Comparison of ENCODE assay signal across 21 cellular contexts in the genomic region with DNA sequence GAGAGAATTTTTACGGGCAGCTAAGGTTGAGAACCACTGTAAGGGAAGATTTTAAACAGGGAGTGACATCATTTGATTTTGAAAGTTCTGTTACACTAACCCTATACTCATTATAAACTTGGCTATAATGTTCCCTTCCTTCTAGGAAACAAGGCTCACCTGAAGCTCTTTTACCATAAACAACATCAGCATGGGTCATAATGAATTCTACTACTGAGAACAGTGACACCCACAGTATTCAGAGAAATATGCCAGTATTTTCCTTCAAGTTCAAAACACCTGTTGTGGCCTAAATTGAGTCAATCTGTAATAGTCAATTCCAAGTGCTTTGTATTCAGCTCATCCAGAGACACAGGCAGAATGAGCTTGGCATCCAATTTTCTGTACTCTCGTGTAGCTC.
DNase-seq lines count a peak whose midpoint lies in the region; ATAC-seq and TF ChIP-seq lines count a peak whose summit lies in the region.
"Had no signal": no experiment of that assay in that cellular context is flagged by ENCODE, and none has a peak within 500 bp of the region (broad histone marks: within the 10 kb centered on the region; RNA-seq: fewer than 3 reads in every experiment).

No MANE protein-coding gene starts in this region.

- no peaks in the 10 kb centered on the region for H3K27me3 Mint-ChIP-seq in activated naive CD4-positive, alpha-beta T cell treated with anti-CD3 and anti-CD28 coated beads, Interleukin-2, amount 10 ng/mL, durations not matched to agents 7 days and 5 days
- H3K27me3 Mint-ChIP-seq in T-helper 17 cell: no peaks in the 10 kb centered on the region

- H3K27me3 ChIP-seq in esophagus squamous epithelium (no peaks in the 10 kb centered on the region), body of pancreas (no peaks in the 10 kb centered on the region)

- H3K27ac ChIP-seq in HEK293 (ENCODE audit: extremely low read depth, low read depth, low read length) (no peak overlapping the region), esophagus squamous epithelium (peak overlapping the region; percentile 8 to 50 (median 36)), body of pancreas (no peak overlapping the region)
- H3K27ac ChIP-seq: C4-2B, KMS-11 had no signal

- POLR2A ChIA-PET in HEK293 (lab: Yijun Ruan, JAX): no interaction called here

- no peak for DNase-seq in activated naive CD4-positive, alpha-beta T cell treated with anti-CD3 and anti-CD28 coated beads, Interleukin-2, amount 10 ng/mL, durations not matched to agents 7 days and 5 days
- no peak for DNase-seq in activated naive CD4-positive, alpha-beta T cell treated with anti-CD3 and anti-CD28 coated beads, Interleukin-2, amount 50 U/mL, for 16 hours
- DNase-seq in T-helper 17 cell: no peak
- no peak for DNase-seq in esophagus squamous epithelium (lab: John Stamatoyannopoulos, UW)
- DNase-seq in stimulated activated CD4-positive, alpha-beta T cell treated with anti-CD3 and anti-CD28 coated beads, Interleukin-15, amount 100 ng/mL, for 24 hours: no peak
- no peak for DNase-seq in body of pancreas
- DNase-seq: AML-193, DMS79 treated with DMSO at 0.1 percent for 48 hours, HCEC 1CT, NCI-H1417 treated with DMSO at 0.1 percent for 48 hours, NCI-H187 treated with DMSO at 0.1 percent for 48 hours, NCI-H524, NCI-H82, RPMI8226, SHP77 treated with DMSO at 0.1 percent for 48 hours had no signal

- H3K36me3 ChIP-seq in HEK293 (ENCODE audit: control insufficient read depth in 2 of 2, insufficient read depth in 1 of 2, low read length in 2 of 2) (no peaks in the 10 kb centered on the region), esophagus squamous epithelium (no peaks in the 10 kb centered on the region), body of pancreas (replicated peaks in 1 of 2; ENCODE audit: insufficient read depth in 1 of 2, low read depth in 2 of 2) (no peaks in the 10 kb centered on the region)

- H3K27ac Mint-ChIP-seq in activated naive CD4-positive, alpha-beta T cell treated with anti-CD3 and anti-CD28 coated beads, Interleukin-2, amount 10 ng/mL, durations not matched to agents 7 days and 5 days: peak overlapping the region; percentile 76
- peak overlapping the region; percentile 63 for H3K27ac Mint-ChIP-seq in T-helper 17 cell
- H3K27ac Mint-ChIP-seq: GM23338 had no signal

- ATAC-seq in T-helper 17 cell: no peak
- no peak for ATAC-seq in body of pancreas
- ATAC-seq in HG02884 (IDR thresholded peaks at IDR 0.05; ENCODE audit: unreplicated experiment): no peak
- ATAC-seq: HepG2 had no signal

- TF ChIP-seq CTCF in HEK293 (tag by site-specific recombination; IDR thresholded peaks at IDR 0.05) (no peak), esophagus squamous epithelium (IDR thresholded peaks at IDR 0.05) (no peak), body of pancreas (IDR thresholded peaks at IDR 0.05) (no peak)

- intact Hi-C loops in esophagus squamous epithelium (cut with DNase I): no loop called here
- intact Hi-C loops in body of pancreas (cut with DNase I): no loop called here

- H3K4me3 ChIP-seq in HEK293 (ENCODE audit: low read depth, low read length) (no peak overlapping the region), esophagus squamous epithelium (no peak overlapping the region), body of pancreas (no peak overlapping the region)
- H3K4me3 ChIP-seq: GM23338 had no signal

- 71 to 87% methylated on average over 2 of the region's 2 CpGs for WGBS in esophagus squamous epithelium, 2 donors
- 82 to 96% methylated on average over 2 of the region's 2 CpGs for WGBS in body of pancreas, 2 donors

- no peak overlapping the region for H3K4me3 Mint-ChIP-seq in activated naive CD4-positive, alpha-beta T cell treated with anti-CD3 and anti-CD28 coated beads, Interleukin-2, amount 10 ng/mL, durations not matched to agents 7 days and 5 days
- H3K4me3 Mint-ChIP-seq in T-helper 17 cell: peak overlapping the region; percentile 41
- H3K4me3 Mint-ChIP-seq: GM23338 had no signal

- peaks cover 8% of the 10 kb centered on the region for H3K36me3 Mint-ChIP-seq in activated naive CD4-positive, alpha-beta T cell treated with anti-CD3 and anti-CD28 coated beads, Interleukin-2, amount 10 ng/mL, durations not matched to agents 7 days and 5 days
- H3K36me3 Mint-ChIP-seq in T-helper 17 cell (ENCODE audit: low read depth): peaks cover 6% of the 10 kb centered on the region

- H3K4me1 ChIP-seq in HEK293 (ENCODE audit: control insufficient read depth, insufficient read depth, low read length) (no peaks in the 10 kb centered on the region), esophagus squamous epithelium (peaks cover 0 to 16% (median 3%) of the 10 kb centered on the region in 3 donors), body of pancreas (no peaks in the 10 kb centered on the region)

- TF ChIP-seq POLR2A in esophagus squamous epithelium (IDR thresholded peaks at IDR 0.05) (no peak), body of pancreas (IDR thresholded peaks at IDR 0.05) (no peak)

- CTCF ChIA-PET in activated naive CD4-positive, alpha-beta T cell treated with anti-CD3 and anti-CD28 coated beads, Interleukin-2, amount 10 ng/mL, durations not matched to agents 7 days and 5 days (lab: Charles Lee): interaction anchor here (1.0 kb wide), 1 partner anchor 106 kb away, joined by 3 read pairs; no protein-coding TSS in a partner anchor
- CTCF ChIA-PET in HEK293 (lab: Yijun Ruan, JAX): no interaction called here

- peaks cover 36% of the 10 kb centered on the region for H3K4me1 Mint-ChIP-seq in activated naive CD4-positive, alpha-beta T cell treated with anti-CD3 and anti-CD28 coated beads, Interleukin-2, amount 10 ng/mL, durations not matched to agents 7 days and 5 days
- peaks cover 29% of the 10 kb centered on the region for H3K4me1 Mint-ChIP-seq in T-helper 17 cell

- H3K9me3 ChIP-seq in HEK293 (ENCODE audit: control insufficient read depth, insufficient read depth, low read depth, low read length): no peaks in the 10 kb centered on the region
- H3K9me3 ChIP-seq in T-helper 17 cell (ENCODE audit: control insufficient read depth, low read length, poor library complexity, severe bottlenecking): no peaks in the 10 kb centered on the region
- no peaks in the 10 kb centered on the region for H3K9me3 ChIP-seq in esophagus squamous epithelium
- H3K9me3 ChIP-seq in body of pancreas: no peaks in the 10 kb centered on the region

- H3K9me3 Mint-ChIP-seq in activated naive CD4-positive, alpha-beta T cell treated with anti-CD3 and anti-CD28 coated beads, Interleukin-2, amount 10 ng/mL, durations not matched to agents 7 days and 5 days: peaks cover 14% of the 10 kb centered on the region

TF ChIP-seq in HEK293, 187 proteins besides CTCF, POLR2A, EP300 and RAD21:
- TF ChIP-seq TCF7L2 (IDR thresholded peaks at IDR 0.05; ENCODE audit: borderline replicate concordance, low read depth, low read length) (no peak), ZFP41 (tag by site-specific recombination; IDR thresholded peaks at IDR 0.05; ENCODE audit: borderline replicate concordance) (no peak), SCRT2 (tag by site-specific recombination; IDR thresholded peaks at IDR 0.05) (0 out of 2 replicates have a peak, but pooled peaks have one; percentile 17), ZNF585B (tag by site-specific recombination; IDR thresholded peaks at IDR 0.05) (no peak)

Comparison
In these comparisons a context has a peak if more than half of its experiments do, and no peak if none do; other contexts are left out.
1. H3K27ac ChIP-seq: peak in esophagus squamous epithelium (4 of 4); none in HEK293 (single experiment) and body of pancreas (0 of 4).